In the genomic region with DNA sequence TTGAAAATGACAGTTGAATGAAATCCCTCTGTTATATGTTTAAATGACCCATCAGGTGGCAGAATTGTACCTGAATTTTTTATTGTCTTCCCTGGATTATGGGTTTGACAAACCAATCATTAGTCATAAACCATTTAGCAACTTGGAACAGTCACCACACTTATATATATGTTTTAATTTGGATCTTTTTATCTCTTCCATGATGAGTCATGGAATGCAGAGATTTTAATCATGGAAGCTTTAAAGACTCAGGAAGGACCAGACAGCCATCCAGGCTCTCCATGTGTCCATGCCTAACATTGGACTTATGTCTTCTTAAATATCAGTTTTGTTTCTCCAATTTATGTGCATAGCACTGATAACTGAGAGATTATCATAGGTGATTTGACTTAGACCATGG, we compare ENCODE assay signal across 26 cellular contexts.
DNase-seq lines count a peak whose midpoint lies in the region; ATAC-seq, FAIRE-seq and TF ChIP-seq lines count a peak whose summit lies in the region.
"Had no signal": no experiment of that assay in that cellular context is flagged by ENCODE, and none has a peak within 500 bp of the region (broad histone marks: within the 10 kb centered on the region; RNA-seq: fewer than 3 reads in every experiment).

No MANE protein-coding gene starts in this region.

- POLR2A ChIA-PET in A549 (lab: Yijun Ruan, JAX): no interaction called here
- POLR2A ChIA-PET in activated CD4-positive, alpha-beta T cell treated with anti-CD3 and anti-CD28 coated beads for 36 hours (lab: Charles Lee): no interaction called here

- no peak for FAIRE-seq in A549 (lab: Jason Lieb, UNC)
- FAIRE-seq: GM12891, H1 had no signal

- H3K9me3 ChIP-seq in A549 (no peaks in the 10 kb centered on the region), right lobe of liver (no peaks in the 10 kb centered on the region)
- H3K9me3 ChIP-seq: SJSA1 had no signal

- H3K4me1 Mint-ChIP-seq in glutamatergic neuron (ENCODE audit: low read depth, unreplicated experiment): no peaks in the 10 kb centered on the region
- H3K4me1 Mint-ChIP-seq in activated CD4-positive, alpha-beta T cell treated with anti-CD3 and anti-CD28 coated beads for 36 hours: no peaks in the 10 kb centered on the region
- H3K4me1 Mint-ChIP-seq: CD4-positive, alpha-beta memory T cell; IgD-negative memory B cell had no signal

- intact Hi-C loops in right lobe of liver (cut with DNase I): no loop called here
- intact Hi-C loops in activated CD4-positive, alpha-beta T cell treated with anti-CD3 and anti-CD28 coated beads for 36 hours (cut with DNase I, micrococcal nuclease): no loop called here

- no peak overlapping the region for H3K27ac Mint-ChIP-seq in glutamatergic neuron (ENCODE audit: unreplicated experiment)
- no peak overlapping the region for H3K27ac Mint-ChIP-seq in activated CD4-positive, alpha-beta T cell treated with anti-CD3 and anti-CD28 coated beads for 36 hours
- H3K27ac Mint-ChIP-seq: CD4-positive, alpha-beta memory T cell; IgD-negative memory B cell had no signal

- no peak for TF ChIP-seq RAD21 in A549 (conservative IDR thresholded peaks at IDR 0.05 in 1 of 2, IDR thresholded peaks at IDR 0.05 in 1 of 2)

- ATAC-seq in A549: no peak
- peak; percentile 71 for ATAC-seq in foreskin keratinocyte
- ATAC-seq in right lobe of liver: no peak
- ATAC-seq in activated CD4-positive, alpha-beta T cell treated with anti-CD3 and anti-CD28 coated beads for 36 hours: no peak
- ATAC-seq: HCT116 had no signal

- CTCF ChIA-PET in A549 (lab: Yijun Ruan, JAX): no interaction called here
- CTCF ChIA-PET in activated CD4-positive, alpha-beta T cell treated with anti-CD3 and anti-CD28 coated beads for 36 hours (lab: Charles Lee): no interaction called here

- no peaks in the 10 kb centered on the region for H3K36me3 ChIP-seq in right lobe of liver
- H3K36me3 ChIP-seq: SJSA1 had no signal

- H3K4me2 ChIP-seq in A549: no peak overlapping the region
- H3K4me2 ChIP-seq: KMS-11 had no signal

- H3K27me3 Mint-ChIP-seq in glutamatergic neuron (ENCODE audit: unreplicated experiment): no peaks in the 10 kb centered on the region
- no peaks in the 10 kb centered on the region for H3K27me3 Mint-ChIP-seq in activated CD4-positive, alpha-beta T cell treated with anti-CD3 and anti-CD28 coated beads for 36 hours
- H3K27me3 Mint-ChIP-seq: CD4-positive, alpha-beta memory T cell; IgD-negative memory B cell had no signal

- no peak for TF ChIP-seq EP300 in A549 (IDR thresholded peaks at IDR 0.05)

- TF ChIP-seq POLR2A in A549 (IDR thresholded peaks at IDR 0.05; ENCODE audit: low read length): no peak
- no peak for TF ChIP-seq POLR2A in right lobe of liver (IDR thresholded peaks at IDR 0.05)

- no peak overlapping the region for H3K4me3 Mint-ChIP-seq in glutamatergic neuron (ENCODE audit: unreplicated experiment)
- H3K4me3 Mint-ChIP-seq in activated CD4-positive, alpha-beta T cell treated with anti-CD3 and anti-CD28 coated beads for 36 hours: no peak overlapping the region
- H3K4me3 Mint-ChIP-seq: CD4-positive, alpha-beta memory T cell; IgD-negative memory B cell had no signal

- no peaks in the 10 kb centered on the region for H3K36me3 Mint-ChIP-seq in glutamatergic neuron (ENCODE audit: unreplicated experiment)
- no peaks in the 10 kb centered on the region for H3K36me3 Mint-ChIP-seq in activated CD4-positive, alpha-beta T cell treated with anti-CD3 and anti-CD28 coated beads for 36 hours (ENCODE audit: low read depth)
- H3K36me3 Mint-ChIP-seq: CD4-positive, alpha-beta memory T cell; IgD-negative memory B cell had no signal

- no peak for DNase-seq in A549 (ENCODE audit: low read depth in 1 of 2, low spot score in 1 of 2)
- peak; percentile 6 for DNase-seq in HCEC 1CT
- peak; percentile 7 for DNase-seq in RKO (ENCODE audit: low spot score)
- DNase-seq in foreskin keratinocyte: peak; percentile 18 to 59
- no peak for DNase-seq in glutamatergic neuron
- no peak for DNase-seq in right lobe of liver
- no peak for DNase-seq in activated CD4-positive, alpha-beta T cell treated with anti-CD3 and anti-CD28 coated beads for 36 hours
- DNase-seq: C1 segment of cervical spinal cord; CD4-positive, alpha-beta memory T cell; COR-L47; DMS53; GF-D8; NCI-H1105; NCI-H1436 treated with DMSO at 0.1 percent for 48 hours; NCI-H187 treated with DMSO at 0.1 percent for 48 hours; NCI-H2171 treated with DMSO at 0.1 percent for 48 hours; NCI-H524; NCI-H774; Right ventricle myocardium superior; T-helper 1 cell had no signal

- TF ChIP-seq CTCF in A549 (IDR thresholded peaks at IDR 0.05): no peak
- no peak for TF ChIP-seq CTCF in foreskin keratinocyte (conservative IDR thresholded peaks at IDR 0.05)
- no peak for TF ChIP-seq CTCF in glutamatergic neuron (IDR thresholded peaks at IDR 0.05; ENCODE audit: partially characterized antibody, unreplicated experiment)
- no peak for TF ChIP-seq CTCF in right lobe of liver (IDR thresholded peaks at IDR 0.05)

- H3K4me3 ChIP-seq in A549: no peak overlapping the region
- no peak overlapping the region for H3K4me3 ChIP-seq in right lobe of liver
- H3K4me3 ChIP-seq: SJSA1 had no signal

- H3K27ac ChIP-seq in A549: no peak overlapping the region
- H3K27ac ChIP-seq in foreskin keratinocyte: no peak overlapping the region
- H3K27ac ChIP-seq in right lobe of liver: no peak overlapping the region
- H3K27ac ChIP-seq: KMS-11, SJSA1 had no signal

- H3K4me1 ChIP-seq in A549: no peaks in the 10 kb centered on the region
- peaks cover 4% of the 10 kb centered on the region for H3K4me1 ChIP-seq in foreskin keratinocyte
- H3K4me1 ChIP-seq in right lobe of liver: no peaks in the 10 kb centered on the region
- H3K4me1 ChIP-seq: SJSA1 had no signal

- no peaks in the 10 kb centered on the region for H3K9me3 Mint-ChIP-seq in glutamatergic neuron (ENCODE audit: unreplicated experiment)
- peaks cover 2% of the 10 kb centered on the region for H3K9me3 Mint-ChIP-seq in activated CD4-positive, alpha-beta T cell treated with anti-CD3 and anti-CD28 coated beads for 36 hours (ENCODE audit: low read depth)
- H3K9me3 Mint-ChIP-seq: IgD-negative memory B cell had no signal

- H3K27me3 ChIP-seq in foreskin keratinocyte: no peaks in the 10 kb centered on the region
- H3K27me3 ChIP-seq in right lobe of liver: no peaks in the 10 kb centered on the region
- H3K27me3 ChIP-seq: SJSA1 had no signal

TF ChIP-seq in A549, 52 proteins besides CTCF, POLR2A, EP300 and RAD21:
- TF ChIP-seq FOXS1 (CRISPR knock-in tag; IDR thresholded peaks at IDR 0.05): no peak
- TF ChIP-seq CHD4 (IDR thresholded peaks at IDR 0.05; ENCODE audit: borderline replicate concordance): no peak
- no peak for TF ChIP-seq NR3C1 (IDR thresholded peaks at IDR 0.05)
- no peak for TF ChIP-seq FOSL2 (IDR thresholded peaks at IDR 0.05)
- peak; percentile 31; the same call in 1 of the 2 replicates for TF ChIP-seq FOSL2 (CRISPR knock-in tag; IDR thresholded peaks at IDR 0.05)
- TF ChIP-seq MAZ (IDR thresholded peaks at IDR 0.05; ENCODE audit: borderline replicate concordance, low read depth, low read length): no peak
TF ChIP-seq in A549: peak in this region for 1.

Comparison
In these comparisons a context has a peak if more than half of its experiments do, and no peak if none do; other contexts are left out.
1. DNase-seq: peak in HCEC 1CT (single experiment), RKO (single experiment) and foreskin keratinocyte (2 of 2); none in A549 (0 of 2), glutamatergic neuron (single experiment), right lobe of liver (0 of 3) and activated CD4-positive, alpha-beta T cell treated with anti-CD3 and anti-CD28 coated beads for 36 hours (single experiment).